In genomic region chr17:14429084-14429483, GRCh38 we compare ENCODE assay signal across 14 cellular contexts.
A peak's percentile ranks its signal among the peaks of the same experiment; 100 is the strongest.
DNase-seq lines count a peak whose midpoint lies in the region; ATAC-seq lines count a peak whose summit lies in the region.
"Had no signal": no experiment of that assay in that cellular context is flagged by ENCODE, and none has a peak within 500 bp of the region (broad histone marks: within the 10 kb centered on the region; RNA-seq: fewer than 3 reads in every experiment).

No MANE protein-coding gene starts in this region.

- no peaks in the 10 kb centered on the region for H3K9me3 Mint-ChIP-seq in activated naive CD4-positive, alpha-beta T cell treated with anti-CD3 and anti-CD28 coated beads, Interleukin-2, amount 10 ng/mL, durations not matched to agents 7 days and 5 days
- no peaks in the 10 kb centered on the region for H3K9me3 Mint-ChIP-seq in activated naive CD4-positive, alpha-beta T cell treated with anti-CD3 and anti-CD28 coated beads, Interleukin-2, amount 50 U/mL, for 72 hours
- H3K9me3 Mint-ChIP-seq in activated T-helper 1 cell treated with anti-CD3 and anti-CD28 coated beads, Interleukin-12 subunit alpha, Interleukin-12 subunit beta, Interleukin-2, Interleukin-4 antibody, amounts not matched to agents 30 ng/mL and 10 ng/mL and 1 ng/mL, durations not matched to agents 14 hours and 24 hours and 36 hours = no peaks in the 10 kb centered on the region
- peaks cover 4 to 7% of the 10 kb centered on the region in 2 donors for H3K9me3 Mint-ChIP-seq in stimulated activated naive CD8-positive, alpha-beta T cell treated with anti-CD3 and anti-CD28 coated beads, Interleukin-15, amount 100 ng/mL, for 72 hours
- H3K9me3 Mint-ChIP-seq: HFFc6 had no signal

- CTCF ChIA-PET in activated naive CD4-positive, alpha-beta T cell treated with anti-CD3 and anti-CD28 coated beads, Interleukin-2, amount 10 ng/mL, durations not matched to agents 7 days and 5 days (lab: Charles Lee) = interaction anchor here (0.6 to 2.0 kb wide), 4 partner anchors 25 to 831 kb away, joined by 3 to 8 read pairs (median 4); no protein-coding TSS in a partner anchor

- H3K27me3 Mint-ChIP-seq in activated naive CD4-positive, alpha-beta T cell treated with anti-CD3 and anti-CD28 coated beads, Interleukin-2, amount 10 ng/mL, durations not matched to agents 7 days and 5 days = no peaks in the 10 kb centered on the region
- peaks cover under 1% of the 10 kb centered on the region for H3K27me3 Mint-ChIP-seq in activated T-helper 1 cell treated with anti-CD3 and anti-CD28 coated beads, Interleukin-12 subunit alpha, Interleukin-12 subunit beta, Interleukin-2, Interleukin-4 antibody, amounts not matched to agents 30 ng/mL and 10 ng/mL and 1 ng/mL, durations not matched to agents 14 hours and 24 hours and 36 hours (ENCODE audit: insufficient read depth)
- no peaks in the 10 kb centered on the region for H3K27me3 Mint-ChIP-seq in stimulated activated naive CD8-positive, alpha-beta T cell treated with anti-CD3 and anti-CD28 coated beads, Interleukin-15, amount 100 ng/mL, for 72 hours

- no peak for DNase-seq in activated naive CD4-positive, alpha-beta T cell treated with anti-CD3 and anti-CD28 coated beads, Interleukin-2, amount 10 ng/mL, durations not matched to agents 7 days and 5 days
- DNase-seq in activated naive CD4-positive, alpha-beta T cell treated with anti-CD3 and anti-CD28 coated beads, Interleukin-2, amount 50 U/mL, for 72 hours (ENCODE audit: low spot score in 2 of 2) = no peak
- DNase-seq in KBM-7 (peak; percentile 52), GM03348 (ENCODE audit: low spot score) (no peak)
- no peak for DNase-seq in activated T-helper 1 cell treated with anti-CD3 and anti-CD28 coated beads, Interleukin-12 subunit alpha, Interleukin-12 subunit beta, Interleukin-2, Interleukin-4 antibody, amounts not matched to agents 30 ng/mL and 10 ng/mL and 1 ng/mL, durations not matched to agents 14 hours and 24 hours and 36 hours (ENCODE audit: low spot score)
- DNase-seq in stimulated activated naive CD8-positive, alpha-beta T cell treated with anti-CD3 and anti-CD28 coated beads, Interleukin-15, amount 100 ng/mL, for 72 hours = no peak
- DNase-seq in activated effector memory CD4-positive, alpha-beta T cell treated with Interleukin-2 at 50 U/mL for 16 hours = no peak
- DNase-seq: foreskin fibroblast, HFFc6, midbrain, NCI-H2171, PC-3, posterior cingulate gyrus had no signal

- H3K36me3 Mint-ChIP-seq in activated naive CD4-positive, alpha-beta T cell treated with anti-CD3 and anti-CD28 coated beads, Interleukin-2, amount 10 ng/mL, durations not matched to agents 7 days and 5 days = peaks cover 1% of the 10 kb centered on the region
- no peaks in the 10 kb centered on the region for H3K36me3 Mint-ChIP-seq in activated naive CD4-positive, alpha-beta T cell treated with anti-CD3 and anti-CD28 coated beads, Interleukin-2, amount 50 U/mL, for 72 hours
- peaks cover 2% of the 10 kb centered on the region for H3K36me3 Mint-ChIP-seq in activated T-helper 1 cell treated with anti-CD3 and anti-CD28 coated beads, Interleukin-12 subunit alpha, Interleukin-12 subunit beta, Interleukin-2, Interleukin-4 antibody, amounts not matched to agents 30 ng/mL and 10 ng/mL and 1 ng/mL, durations not matched to agents 14 hours and 24 hours and 36 hours (ENCODE audit: low read depth)

- in situ Hi-C loops in KBM-7 (cut with MboI; ENCODE audit: low pct_unique_long_range_greater_than_20kb, low sequenced_read_pairs) = no loop called here

- peaks cover 49% of the 10 kb centered on the region for H3K4me1 Mint-ChIP-seq in activated naive CD4-positive, alpha-beta T cell treated with anti-CD3 and anti-CD28 coated beads, Interleukin-2, amount 10 ng/mL, durations not matched to agents 7 days and 5 days
- peaks cover 37% of the 10 kb centered on the region for H3K4me1 Mint-ChIP-seq in activated T-helper 1 cell treated with anti-CD3 and anti-CD28 coated beads, Interleukin-12 subunit alpha, Interleukin-12 subunit beta, Interleukin-2, Interleukin-4 antibody, amounts not matched to agents 30 ng/mL and 10 ng/mL and 1 ng/mL, durations not matched to agents 14 hours and 24 hours and 36 hours (ENCODE audit: low read depth)
- H3K4me1 Mint-ChIP-seq in stimulated activated naive CD8-positive, alpha-beta T cell treated with anti-CD3 and anti-CD28 coated beads, Interleukin-15, amount 100 ng/mL, for 72 hours = peaks cover 60% of the 10 kb centered on the region

- ATAC-seq in activated naive CD4-positive, alpha-beta T cell treated with anti-CD3 and anti-CD28 coated beads, Interleukin-2, amount 50 U/mL, for 72 hours = no peak
- no peak for ATAC-seq in stimulated activated naive CD8-positive, alpha-beta T cell treated with anti-CD3 and anti-CD28 coated beads, Interleukin-15, amount 100 ng/mL, for 72 hours
- ATAC-seq in HG03196 (IDR thresholded peaks at IDR 0.05; ENCODE audit: unreplicated experiment) = no peak
- ATAC-seq: PC-3 had no signal

- H3K4me3 Mint-ChIP-seq in activated naive CD4-positive, alpha-beta T cell treated with anti-CD3 and anti-CD28 coated beads, Interleukin-2, amount 10 ng/mL, durations not matched to agents 7 days and 5 days = peak overlapping the region; percentile 56
- peak overlapping the region; percentile 63 for H3K4me3 Mint-ChIP-seq in activated T-helper 1 cell treated with anti-CD3 and anti-CD28 coated beads, Interleukin-12 subunit alpha, Interleukin-12 subunit beta, Interleukin-2, Interleukin-4 antibody, amounts not matched to agents 30 ng/mL and 10 ng/mL and 1 ng/mL, durations not matched to agents 14 hours and 24 hours and 36 hours
- peak overlapping the region; percentile 72 to 74 for H3K4me3 Mint-ChIP-seq in stimulated activated naive CD8-positive, alpha-beta T cell treated with anti-CD3 and anti-CD28 coated beads, Interleukin-15, amount 100 ng/mL, for 72 hours
- H3K4me3 Mint-ChIP-seq: HFFc6 had no signal

- intact Hi-C loops in activated T-helper 1 cell treated with anti-CD3 and anti-CD28 coated beads, Interleukin-12 subunit alpha, Interleukin-12 subunit beta, Interleukin-2, Interleukin-4 antibody, amounts not matched to agents 30 ng/mL and 10 ng/mL and 1 ng/mL, durations not matched to agents 14 hours and 24 hours and 36 hours (cut with micrococcal nuclease) = loop anchor here (2.0 to 10.0 kb wide), 4 partner anchors 126 to 834 kb away; partner anchors contain the start of gene COX10

- peak overlapping the region; percentile 89 for H3K27ac Mint-ChIP-seq in activated naive CD4-positive, alpha-beta T cell treated with anti-CD3 and anti-CD28 coated beads, Interleukin-2, amount 10 ng/mL, durations not matched to agents 7 days and 5 days
- peak overlapping the region in 1 of 2 donors; percentile 67 for H3K27ac Mint-ChIP-seq in activated naive CD4-positive, alpha-beta T cell treated with anti-CD3 and anti-CD28 coated beads, Interleukin-2, amount 50 U/mL, for 72 hours
- H3K27ac Mint-ChIP-seq in activated T-helper 1 cell treated with anti-CD3 and anti-CD28 coated beads, Interleukin-12 subunit alpha, Interleukin-12 subunit beta, Interleukin-2, Interleukin-4 antibody, amounts not matched to agents 30 ng/mL and 10 ng/mL and 1 ng/mL, durations not matched to agents 14 hours and 24 hours and 36 hours = peak overlapping the region; percentile 76
- peak overlapping the region; percentile 60 to 81 for H3K27ac Mint-ChIP-seq in stimulated activated naive CD8-positive, alpha-beta T cell treated with anti-CD3 and anti-CD28 coated beads, Interleukin-15, amount 100 ng/mL, for 72 hours
- H3K27ac Mint-ChIP-seq: HFFc6 had no signal
